Comparison of ENCODE assay signal across 10 cellular contexts in genomic region chr13:96771501-96772367, GRCh38.
DNase-seq lines count a peak whose midpoint lies in the region; ATAC-seq lines count a peak whose summit lies in the region.
"Had no signal": no experiment of that assay in that cellular context is flagged by ENCODE, and none has a peak within 500 bp of the region (broad histone marks: within the 10 kb centered on the region; RNA-seq: fewer than 3 reads in every experiment).

No MANE protein-coding gene starts in this region.

- peak; percentile 70 for ATAC-seq in GM21825 (IDR thresholded peaks at IDR 0.05; ENCODE audit: unreplicated experiment)
- ATAC-seq in HG03520 (IDR thresholded peaks at IDR 0.05; ENCODE audit: unreplicated experiment): peak; percentile 88
- ATAC-seq in HG02840 (IDR thresholded peaks at IDR 0.05; ENCODE audit: low FRiP score, unreplicated experiment): no peak
- ATAC-seq: left colon had no signal

- DNase-seq in DMS 273 (lab: John Stamatoyannopoulos, UW; ENCODE audit: unreplicated experiment) (peak; percentile 5), DMS 273 treated with DMSO at 0.1 percent for 48 hours (lab: John Stamatoyannopoulos, UW) (no peak), medulla oblongata (ENCODE audit: extremely low spot score) (peak; percentile 44), NCI-H82 treated with DMSO at 0.1 percent for 48 hours (lab: John Stamatoyannopoulos, UW; ENCODE audit: unreplicated experiment) (no peak)
- DNase-seq in activated CD8-positive, alpha-beta memory T cell treated with anti-CD3 and anti-CD28 coated beads for 24 hours: no peak
- DNase-seq: activated naive CD4-positive, alpha-beta T cell treated with anti-CD3 and anti-CD28 coated beads, Interleukin-2, amount 10 ng/mL, durations not matched to agents 7 days and 5 days; left colon had no signal

Comparison
In these comparisons a context has a peak if more than half of its experiments do, and no peak if none do; other contexts are left out.
1. DNase-seq: peak in DMS 273 (single experiment) and medulla oblongata (single experiment); none in DMS 273 treated with DMSO at 0.1 percent for 48 hours (single experiment), NCI-H82 treated with DMSO at 0.1 percent for 48 hours (single experiment) and activated CD8-positive, alpha-beta memory T cell treated with anti-CD3 and anti-CD28 coated beads for 24 hours (single experiment).